Comparison of ENCODE assay signal across 1 cellular context in the genomic region with DNA sequence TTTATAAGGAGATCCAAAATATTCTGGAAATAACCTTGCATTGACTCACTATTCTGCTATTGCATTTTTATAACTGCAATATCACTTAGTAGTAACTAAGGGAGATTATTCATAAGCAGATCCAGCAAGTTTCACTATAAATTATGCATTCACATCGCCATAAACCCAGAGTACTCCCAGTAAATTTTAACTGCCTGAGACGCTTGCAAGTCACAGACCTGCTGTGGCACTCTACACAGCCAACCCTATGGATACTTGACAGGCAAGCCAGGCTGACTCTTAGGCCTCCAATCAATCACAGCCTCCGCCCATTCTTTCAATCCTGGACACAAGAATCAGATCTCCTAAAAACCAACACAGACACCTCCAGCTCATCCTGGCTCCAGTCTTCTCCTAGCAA.
TF ChIP-seq lines count a peak whose summit lies in the region.

No MANE protein-coding gene starts in this region.

TF ChIP-seq in GM23338, 12 proteins besides CTCF, POLR2A, EP300 and RAD21 (continued from another document):
- TF ChIP-seq, protein P1, sequence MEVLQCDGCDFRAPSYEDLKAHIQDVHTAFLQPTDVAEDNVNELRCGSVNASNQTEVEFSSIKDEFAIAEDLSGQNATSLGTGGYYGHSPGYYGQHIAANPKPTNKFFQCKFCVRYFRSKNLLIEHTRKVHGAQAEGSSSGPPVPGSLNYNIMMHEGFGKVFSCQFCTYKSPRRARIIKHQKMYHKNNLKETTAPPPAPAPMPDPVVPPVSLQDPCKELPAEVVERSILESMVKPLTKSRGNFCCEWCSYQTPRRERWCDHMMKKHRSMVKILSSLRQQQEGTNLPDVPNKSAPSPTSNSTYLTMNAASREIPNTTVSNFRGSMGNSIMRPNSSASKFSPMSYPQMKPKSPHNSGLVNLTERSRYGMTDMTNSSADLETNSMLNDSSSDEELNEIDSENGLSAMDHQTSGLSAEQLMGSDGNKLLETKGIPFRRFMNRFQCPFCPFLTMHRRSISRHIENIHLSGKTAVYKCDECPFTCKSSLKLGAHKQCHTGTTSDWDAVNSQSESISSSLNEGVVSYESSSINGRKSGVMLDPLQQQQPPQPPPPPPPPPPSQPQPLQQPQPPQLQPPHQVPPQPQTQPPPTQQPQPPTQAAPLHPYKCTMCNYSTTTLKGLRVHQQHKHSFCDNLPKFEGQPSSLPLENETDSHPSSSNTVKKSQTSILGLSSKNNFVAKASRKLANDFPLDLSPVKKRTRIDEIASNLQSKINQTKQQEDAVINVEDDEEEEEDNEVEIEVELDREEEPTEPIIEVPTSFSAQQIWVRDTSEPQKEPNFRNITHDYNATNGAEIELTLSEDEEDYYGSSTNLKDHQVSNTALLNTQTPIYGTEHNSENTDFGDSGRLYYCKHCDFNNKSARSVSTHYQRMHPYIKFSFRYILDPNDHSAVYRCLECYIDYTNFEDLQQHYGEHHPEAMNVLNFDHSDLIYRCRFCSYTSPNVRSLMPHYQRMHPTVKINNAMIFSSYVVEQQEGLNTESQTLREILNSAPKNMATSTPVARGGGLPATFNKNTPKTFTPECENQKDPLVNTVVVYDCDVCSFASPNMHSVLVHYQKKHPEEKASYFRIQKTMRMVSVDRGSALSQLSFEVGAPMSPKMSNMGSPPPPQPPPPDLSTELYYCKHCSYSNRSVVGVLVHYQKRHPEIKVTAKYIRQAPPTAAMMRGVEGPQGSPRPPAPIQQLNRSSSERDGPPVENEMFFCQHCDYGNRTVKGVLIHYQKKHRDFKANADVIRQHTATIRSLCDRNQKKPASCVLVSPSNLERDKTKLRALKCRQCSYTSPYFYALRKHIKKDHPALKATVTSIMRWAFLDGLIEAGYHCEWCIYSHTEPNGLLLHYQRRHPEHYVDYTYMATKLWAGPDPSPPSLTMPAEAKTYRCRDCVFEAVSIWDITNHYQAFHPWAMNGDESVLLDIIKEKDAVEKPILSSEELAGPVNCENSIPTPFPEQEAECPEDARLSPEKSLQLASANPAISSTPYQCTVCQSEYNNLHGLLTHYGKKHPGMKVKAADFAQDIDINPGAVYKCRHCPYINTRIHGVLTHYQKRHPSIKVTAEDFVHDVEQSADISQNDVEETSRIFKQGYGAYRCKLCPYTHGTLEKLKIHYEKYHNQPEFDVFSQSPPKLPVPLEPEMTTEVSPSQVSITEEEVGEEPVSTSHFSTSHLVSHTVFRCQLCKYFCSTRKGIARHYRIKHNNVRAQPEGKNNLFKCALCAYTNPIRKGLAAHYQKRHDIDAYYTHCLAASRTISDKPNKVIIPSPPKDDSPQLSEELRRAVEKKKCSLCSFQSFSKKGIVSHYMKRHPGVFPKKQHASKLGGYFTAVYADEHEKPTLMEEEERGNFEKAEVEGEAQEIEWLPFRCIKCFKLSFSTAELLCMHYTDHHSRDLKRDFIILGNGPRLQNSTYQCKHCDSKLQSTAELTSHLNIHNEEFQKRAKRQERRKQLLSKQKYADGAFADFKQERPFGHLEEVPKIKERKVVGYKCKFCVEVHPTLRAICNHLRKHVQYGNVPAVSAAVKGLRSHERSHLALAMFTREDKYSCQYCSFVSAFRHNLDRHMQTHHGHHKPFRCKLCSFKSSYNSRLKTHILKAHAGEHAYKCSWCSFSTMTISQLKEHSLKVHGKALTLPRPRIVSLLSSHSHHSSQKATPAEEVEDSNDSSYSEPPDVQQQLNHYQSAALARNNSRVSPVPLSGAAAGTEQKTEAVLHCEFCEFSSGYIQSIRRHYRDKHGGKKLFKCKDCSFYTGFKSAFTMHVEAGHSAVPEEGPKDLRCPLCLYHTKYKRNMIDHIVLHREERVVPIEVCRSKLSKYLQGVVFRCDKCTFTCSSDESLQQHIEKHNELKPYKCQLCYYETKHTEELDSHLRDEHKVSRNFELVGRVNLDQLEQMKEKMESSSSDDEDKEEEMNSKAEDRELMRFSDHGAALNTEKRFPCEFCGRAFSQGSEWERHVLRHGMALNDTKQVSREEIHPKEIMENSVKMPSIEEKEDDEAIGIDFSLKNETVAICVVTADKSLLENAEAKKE (CRISPR knock-in tag; IDR thresholded peaks at IDR 0.05), result no peak
- no peak for TF ChIP-seq EZH2 (IDR thresholded peaks at IDR 0.05; ENCODE audit: low read depth, unreplicated experiment)
- TF ChIP-seq, protein P2, sequence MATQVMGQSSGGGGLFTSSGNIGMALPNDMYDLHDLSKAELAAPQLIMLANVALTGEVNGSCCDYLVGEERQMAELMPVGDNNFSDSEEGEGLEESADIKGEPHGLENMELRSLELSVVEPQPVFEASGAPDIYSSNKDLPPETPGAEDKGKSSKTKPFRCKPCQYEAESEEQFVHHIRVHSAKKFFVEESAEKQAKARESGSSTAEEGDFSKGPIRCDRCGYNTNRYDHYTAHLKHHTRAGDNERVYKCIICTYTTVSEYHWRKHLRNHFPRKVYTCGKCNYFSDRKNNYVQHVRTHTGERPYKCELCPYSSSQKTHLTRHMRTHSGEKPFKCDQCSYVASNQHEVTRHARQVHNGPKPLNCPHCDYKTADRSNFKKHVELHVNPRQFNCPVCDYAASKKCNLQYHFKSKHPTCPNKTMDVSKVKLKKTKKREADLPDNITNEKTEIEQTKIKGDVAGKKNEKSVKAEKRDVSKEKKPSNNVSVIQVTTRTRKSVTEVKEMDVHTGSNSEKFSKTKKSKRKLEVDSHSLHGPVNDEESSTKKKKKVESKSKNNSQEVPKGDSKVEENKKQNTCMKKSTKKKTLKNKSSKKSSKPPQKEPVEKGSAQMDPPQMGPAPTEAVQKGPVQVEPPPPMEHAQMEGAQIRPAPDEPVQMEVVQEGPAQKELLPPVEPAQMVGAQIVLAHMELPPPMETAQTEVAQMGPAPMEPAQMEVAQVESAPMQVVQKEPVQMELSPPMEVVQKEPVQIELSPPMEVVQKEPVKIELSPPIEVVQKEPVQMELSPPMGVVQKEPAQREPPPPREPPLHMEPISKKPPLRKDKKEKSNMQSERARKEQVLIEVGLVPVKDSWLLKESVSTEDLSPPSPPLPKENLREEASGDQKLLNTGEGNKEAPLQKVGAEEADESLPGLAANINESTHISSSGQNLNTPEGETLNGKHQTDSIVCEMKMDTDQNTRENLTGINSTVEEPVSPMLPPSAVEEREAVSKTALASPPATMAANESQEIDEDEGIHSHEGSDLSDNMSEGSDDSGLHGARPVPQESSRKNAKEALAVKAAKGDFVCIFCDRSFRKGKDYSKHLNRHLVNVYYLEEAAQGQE (IDR thresholded peaks at IDR 0.05; ENCODE audit: unreplicated experiment), result no peak
- TF ChIP-seq, protein P3, sequence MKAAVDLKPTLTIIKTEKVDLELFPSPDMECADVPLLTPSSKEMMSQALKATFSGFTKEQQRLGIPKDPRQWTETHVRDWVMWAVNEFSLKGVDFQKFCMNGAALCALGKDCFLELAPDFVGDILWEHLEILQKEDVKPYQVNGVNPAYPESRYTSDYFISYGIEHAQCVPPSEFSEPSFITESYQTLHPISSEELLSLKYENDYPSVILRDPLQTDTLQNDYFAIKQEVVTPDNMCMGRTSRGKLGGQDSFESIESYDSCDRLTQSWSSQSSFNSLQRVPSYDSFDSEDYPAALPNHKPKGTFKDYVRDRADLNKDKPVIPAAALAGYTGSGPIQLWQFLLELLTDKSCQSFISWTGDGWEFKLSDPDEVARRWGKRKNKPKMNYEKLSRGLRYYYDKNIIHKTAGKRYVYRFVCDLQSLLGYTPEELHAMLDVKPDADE (IDR thresholded peaks at IDR 0.05), result no peak
- no peak for TF ChIP-seq POLR2AphosphoS5 (IDR thresholded peaks at IDR 0.05; ENCODE audit: low read depth)
